ENCODE assay signal across 9 cellular contexts in genomic region chr7:30074422-30075030, GRCh38. TPM values are rescaled to one million over a fixed set of nuclear protein-coding genes. Genes with fewer than 3 reads are reported as not detected.
A peak's percentile ranks its signal among the peaks of the same experiment; 100 is the strongest.
DNase-seq lines count a peak whose midpoint lies in the region; ATAC-seq and TF ChIP-seq lines count a peak whose summit lies in the region.
"Had no signal": no experiment of that assay in that cellular context is flagged by ENCODE, and none has a peak within 500 bp of the region (broad histone marks: within the 10 kb centered on the region; RNA-seq: fewer than 3 reads in every experiment).

No MANE protein-coding gene starts in this region.

- H3K9me3 ChIP-seq in PC-3 (ENCODE audit: low read length) (no peaks in the 10 kb centered on the region), testis (no peaks in the 10 kb centered on the region), ovary (no peaks in the 10 kb centered on the region)

- H3K4me3 ChIP-seq in PC-3 (ENCODE audit: low read length) = no peak overlapping the region
- H3K4me3 ChIP-seq in testis = no peak overlapping the region
- H3K4me3 ChIP-seq in ovary = no peak overlapping the region

- CTCF ChIA-PET in PC-3 (lab: Charles Lee) = interaction anchor here (0.5 to 1.0 kb wide), 7 partner anchors 32 to 326 kb away, joined by 3 to 6 read pairs (median 3); no protein-coding TSS in a partner anchor

- POLR2A ChIA-PET in PC-3 (lab: Charles Lee; ENCODE audit: unreplicated experiment) = no interaction called here

- H3K27me3 ChIP-seq in PC-3 (ENCODE audit: low read length) = no peaks in the 10 kb centered on the region
- no peaks in the 10 kb centered on the region for H3K27me3 ChIP-seq in testis
- no peaks in the 10 kb centered on the region for H3K27me3 ChIP-seq in ovary

- no peak overlapping the region for H3K4me2 ChIP-seq in PC-3 (ENCODE audit: low read length)

- no peaks in the 10 kb centered on the region for H3K36me3 Mint-ChIP-seq in natural killer cell

- peak; percentile 73 for ATAC-seq in PC-3
- no peak for ATAC-seq in natural killer cell
- ATAC-seq in GM21423 (IDR thresholded peaks at IDR 0.05; ENCODE audit: unreplicated experiment) = no peak

- no peaks in the 10 kb centered on the region for H3K4me1 ChIP-seq in PC-3 (ENCODE audit: insufficient read depth, low read length)
- no peaks in the 10 kb centered on the region for H3K4me1 ChIP-seq in testis
- no peaks in the 10 kb centered on the region for H3K4me1 ChIP-seq in ovary (ENCODE audit: insufficient read depth)

- no peaks in the 10 kb centered on the region for H3K9me2 ChIP-seq in PC-3 (replicated peaks; ENCODE audit: low read length)

- peak; percentile 78 for TF ChIP-seq CTCF in PC-3 (conservative IDR thresholded peaks at IDR 0.05; ENCODE audit: low read depth, low read length)
- TF ChIP-seq CTCF in testis (IDR thresholded peaks at IDR 0.05) = peak in 2 of 3 experiments; percentile 25 to 36
- TF ChIP-seq CTCF in natural killer cell (IDR thresholded peaks at IDR 0.05) = no peak
- no peak for TF ChIP-seq CTCF in ovary (IDR thresholded peaks at IDR 0.05)

- no peak overlapping the region for H3K27ac Mint-ChIP-seq in natural killer cell
- H3K27ac Mint-ChIP-seq: IgD-negative memory B cell had no signal

- intact Hi-C loops in PC-3 (cut with micrococcal nuclease) (loop anchor here (1.0 to 5.0 kb wide), 3 partner anchors 68 to 196 kb away; no protein-coding TSS in a partner anchor), testis (cut with DNase I; ENCODE audit: low total_unique reads) (no loop called here), natural killer cell (cut with micrococcal nuclease) (no loop called here), ovary (cut with DNase I) (no loop called here)

- no peak overlapping the region for H3K4me3 Mint-ChIP-seq in natural killer cell
- H3K4me3 Mint-ChIP-seq: IgD-negative memory B cell had no signal

- H3K36me3 ChIP-seq in PC-3 (ENCODE audit: low read depth, low read length) (peaks cover 2% of the 10 kb centered on the region; the same call in 1 of the 2 replicates), testis (ENCODE audit: low read depth, missing control alignments) (no peaks in the 10 kb centered on the region), ovary (no peaks in the 10 kb centered on the region)

- H3K9ac ChIP-seq in PC-3 (ENCODE audit: low read length) = no peak overlapping the region

- H3K27ac ChIP-seq in PC-3 (ENCODE audit: low read length) = no peak overlapping the region
- no peak overlapping the region for H3K27ac ChIP-seq in testis
- H3K27ac ChIP-seq in ovary = no peak overlapping the region

- TF ChIP-seq POLR2A in testis (IDR thresholded peaks at IDR 0.05) (no peak), ovary (IDR thresholded peaks at IDR 0.05) (no peak)

- DNase-seq in Caki2 (ENCODE audit: low read depth) (peak; percentile 14), HT-29 (ENCODE audit: low spot score) (peak; percentile 72), PC-3 (peak; percentile 70), fibroblast of gingiva (ENCODE audit: low read depth) (peak; percentile 39), testis (no peak), natural killer cell (no peak), ovary (no peak)

- H3K4me1 Mint-ChIP-seq in natural killer cell = no peaks in the 10 kb centered on the region

- no peaks in the 10 kb centered on the region for H3K9me3 Mint-ChIP-seq in natural killer cell
- H3K9me3 Mint-ChIP-seq: IgD-negative memory B cell had no signal

- H3K27me3 Mint-ChIP-seq in natural killer cell (ENCODE audit: low read depth in 2 of 2) = no peaks in the 10 kb centered on the region
- H3K27me3 Mint-ChIP-seq: IgD-negative memory B cell had no signal

- BruUV-seq in PC-3 (replicated peaks; lab: Mats Ljungman, UMichigan) = no TSS peak

- H2AFZ ChIP-seq in PC-3 (ENCODE audit: low read length) = no peak overlapping the region

- TF ChIP-seq EP300 in ovary (IDR thresholded peaks at IDR 0.05) = no peak

- no peaks in the 10 kb centered on the region for H4K20me1 ChIP-seq in PC-3 (ENCODE audit: low read length)

- in situ Hi-C loops in Caki2 (cut with HindIII; ENCODE audit: low pct_unique_long_range_greater_than_20kb, low sequenced_read_pairs) = no loop called here

- no peaks in the 10 kb centered on the region for H3F3A ChIP-seq in PC-3 (ENCODE audit: low read length, unreplicated experiment)

- 46 to 59% methylated on average over 1 of the region's 1 CpG for WGBS in testis, 2 donors
- 49 to 57% (median 56%) methylated on average over 1 of the region's 1 CpG for WGBS in ovary, 3 donors

- H3K79me2 ChIP-seq in PC-3 (ENCODE audit: low read length) = no peaks in the 10 kb centered on the region

RNA-seq across cellular contexts. Expression of gene PLEKHA8, which starts 46.3 kb away (rescaled TPM):
- 6.3 and 19.3 TPM in 2 replicates for total RNA-seq in Caki2 (2014; rRNA removed; shearing (Covaris generic); ENCODE audit: low replicate concordance)
- 5.2 and 7.8 TPM in 2 replicates for total RNA-seq in HT-29 (2014; rRNA removed; shearing (Covaris generic))
- total RNA-seq in PC-3 (2014; rRNA removed) = 8.4 and 10.4 TPM in 2 replicates
- total RNA-seq in testis = 10 to 100 TPM; 11.0 to 14.5 TPM
- polyA plus RNA-seq in testis (ENCODE audit: insufficient read depth, low read depth, low replicate concordance) = 7.1 TPM
- 10 to 100 TPM in 2 of 3 donors, 1 to 10 TPM in 1; 8.7 to 12.8 (median 11.8) TPM for total RNA-seq in natural killer cell
- 10 to 100 TPM in 5 of 7 donors, 1 to 10 TPM in 2; 3.3 to 12.8 (median 10.3) TPM for total RNA-seq in ovary
- 1 to 10 TPM; 3.1 to 5.4 TPM for polyA plus RNA-seq in ovary

RNA-seq across cellular contexts. Expression of gene FKBP14, which starts 48.0 kb away (rescaled TPM):
- 2.9 and 7.1 TPM in 2 replicates for total RNA-seq in Caki2 (2014; rRNA removed; shearing (Covaris generic); ENCODE audit: low replicate concordance)
- 3.3 and 3.7 TPM in 2 replicates for total RNA-seq in HT-29 (2014; rRNA removed; shearing (Covaris generic))
- total RNA-seq in PC-3 (2014; rRNA removed) = 9.0 and 10.1 TPM in 2 replicates
- total RNA-seq in testis = 1 to 10 TPM; 7.3 to 8.8 TPM
- polyA plus RNA-seq in testis (ENCODE audit: insufficient read depth, low read depth, low replicate concordance) = 7.8 TPM
- 10 to 100 TPM; 11.1 to 13.4 (median 11.9) TPM for total RNA-seq in natural killer cell
- 10 to 100 TPM in 5 of 7 donors, 1 to 10 TPM in 2; 5.9 to 19.6 (median 16.3) TPM for total RNA-seq in ovary
- 10 to 100 TPM in 1 of 2 donors, 1 to 10 TPM in 1; 3.4 to 13.5 TPM for polyA plus RNA-seq in ovary

Comparison
In these comparisons a context has a peak if more than half of its experiments do, and no peak if none do; other contexts are left out.
1. DNase-seq: peak in Caki2 (single experiment), HT-29 (single experiment), PC-3 (single experiment) and fibroblast of gingiva (single experiment); none in testis (single experiment), natural killer cell (single experiment) and ovary (0 of 5).
2. CTCF ChIP-seq: peak in PC-3 (single experiment) and testis (2 of 3); none in natural killer cell (single experiment) and ovary (0 of 3).